In genomic region chr18:34352385-34353163, GRCh38 we compare ENCODE assay signal across 10 cellular contexts.
A peak's percentile ranks its signal among the peaks of the same experiment; 100 is the strongest.
DNase-seq lines count a peak whose midpoint lies in the region; ATAC-seq lines count a peak whose summit lies in the region.
"Had no signal": no experiment of that assay in that cellular context is flagged by ENCODE, and none has a peak within 500 bp of the region (broad histone marks: within the 10 kb centered on the region; RNA-seq: fewer than 3 reads in every experiment).

No MANE protein-coding gene starts in this region.

- no peak overlapping the region for H3K4ac ChIP-seq in mesenchymal stem cell (ENCODE audit: low read depth in 1 of 2, low read length in 2 of 2)

- DNase-seq in DMS153 (lab: John Stamatoyannopoulos, UW): peak; percentile 99
- peak; percentile 88 to 93 for DNase-seq in NCI-H1930 (lab: John Stamatoyannopoulos, UW)
- peak; percentile 43 for DNase-seq in astrocyte of the hippocampus (ENCODE audit: low read depth, low spot score)
- peak; percentile 3 for DNase-seq in mesenchymal stem cell
- DNase-seq in activated CD4-positive, alpha-beta T cell treated with anti-CD3 and anti-CD28 coated beads for 48 hours: no peak
- DNase-seq in activated CD4-positive, alpha-beta T cell treated with anti-CD3 and anti-CD28 coated beads for 1 hour: no peak
- DNase-seq: activated naive CD8-positive, alpha-beta T cell treated with anti-CD3 and anti-CD28 coated beads, Interleukin-2, amount 10 ng/mL, durations not matched to agents 7 days and 5 days; NCI-H2107 had no signal

- no peak overlapping the region for H4K8ac ChIP-seq in mesenchymal stem cell (ENCODE audit: low read length)

- H2AK5ac ChIP-seq in mesenchymal stem cell (ENCODE audit: low read length, severe bottlenecking): no peak overlapping the region

- no peak overlapping the region for H2BK15ac ChIP-seq in mesenchymal stem cell (ENCODE audit: low read depth, poor library complexity, severe bottlenecking)

- H3K36me3 ChIP-seq in mesenchymal stem cell (ENCODE audit: control insufficient read depth in 1 of 2, insufficient read depth in 2 of 2, low read depth in 1 of 2, low read length in 2 of 2): no peaks in the 10 kb centered on the region

- H3K79me1 ChIP-seq in mesenchymal stem cell (replicated peaks; ENCODE audit: low read length, poor library complexity, severe bottlenecking): no peaks in the 10 kb centered on the region

- H3K23ac ChIP-seq in mesenchymal stem cell (ENCODE audit: low read length in 2 of 2): no peak overlapping the region

- H2BK120ac ChIP-seq in mesenchymal stem cell (ENCODE audit: low read depth, low read length): no peak overlapping the region

- H4K91ac ChIP-seq in mesenchymal stem cell (ENCODE audit: low read length): no peak overlapping the region

- no peak overlapping the region for H3K27ac ChIP-seq in mesenchymal stem cell (ENCODE audit: low read length, poor library complexity, severe bottlenecking)

- no peak for ATAC-seq in GM18520 (IDR thresholded peaks at IDR 0.05; ENCODE audit: unreplicated experiment)
- ATAC-seq in GM19328 (IDR thresholded peaks at IDR 0.05; ENCODE audit: unreplicated experiment): no peak

- no peaks in the 10 kb centered on the region for H3K4me1 ChIP-seq in mesenchymal stem cell (ENCODE audit: control insufficient read depth, insufficient read depth, low read depth, low read length)

- no CpG with 5 or more reads among the region's 1 CpG for WGBS in mesenchymal stem cell

- H2AFZ ChIP-seq in mesenchymal stem cell (ENCODE audit: low read depth, low read length): no peak overlapping the region

- no peaks in the 10 kb centered on the region for H3K9me3 ChIP-seq in mesenchymal stem cell (ENCODE audit: control insufficient read depth, low read length)

- H3K14ac ChIP-seq in mesenchymal stem cell (ENCODE audit: low read length in 2 of 2): no peak overlapping the region

- H3K27me3 ChIP-seq in mesenchymal stem cell (ENCODE audit: control insufficient read depth in 1 of 2, insufficient read depth in 1 of 2, low read length in 2 of 2): no peaks in the 10 kb centered on the region

- no peak overlapping the region for H3K4me3 ChIP-seq in mesenchymal stem cell (ENCODE audit: insufficient read depth in 1 of 2, low read depth in 1 of 2, low read length in 2 of 2)

- H3K18ac ChIP-seq in mesenchymal stem cell (ENCODE audit: low read depth in 1 of 2, low read length in 2 of 2): no peak overlapping the region

- no peak overlapping the region for H3K4me2 ChIP-seq in mesenchymal stem cell (ENCODE audit: low read length, poor library complexity, severe bottlenecking)

- no peak overlapping the region for H2BK12ac ChIP-seq in mesenchymal stem cell (ENCODE audit: low read length in 2 of 2)

- no peak overlapping the region for H2BK5ac ChIP-seq in mesenchymal stem cell (ENCODE audit: low read depth, low read length, poor library complexity, severe bottlenecking)

- no peak overlapping the region for H3K9ac ChIP-seq in mesenchymal stem cell (ENCODE audit: low read length)

Comparison
In these comparisons a context has a peak if more than half of its experiments do, and no peak if none do; other contexts are left out.
1. DNase-seq: peak in DMS153 (single experiment), NCI-H1930 (2 of 2), astrocyte of the hippocampus (single experiment) and mesenchymal stem cell (single experiment); none in activated CD4-positive, alpha-beta T cell treated with anti-CD3 and anti-CD28 coated beads for 48 hours (single experiment) and activated CD4-positive, alpha-beta T cell treated with anti-CD3 and anti-CD28 coated beads for 1 hour (single experiment).